Comparison of ENCODE assay signal across 1 cellular context in the genomic region with DNA sequence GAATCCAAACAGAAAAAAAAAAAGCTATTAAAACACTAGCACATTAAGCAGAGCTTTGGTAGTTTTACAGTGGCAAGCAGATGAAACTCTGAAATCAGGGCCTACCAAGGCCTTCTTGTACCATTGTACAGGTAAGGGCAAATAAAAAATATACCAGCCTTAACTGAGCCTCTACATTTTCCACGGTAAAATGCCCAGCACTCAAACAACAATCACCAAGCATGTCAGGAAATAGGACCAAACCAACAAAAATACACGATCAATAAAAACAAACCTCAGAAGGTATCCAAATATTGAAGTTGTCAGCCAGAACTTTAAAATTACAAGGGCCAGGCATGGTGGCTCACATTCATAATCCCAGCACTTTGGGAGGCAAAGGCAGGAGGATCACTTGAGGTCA.
TF ChIP-seq lines count a peak whose summit lies in the region.

No MANE protein-coding gene starts in this region.

TF ChIP-seq in GM23338, 12 proteins besides CTCF, POLR2A, EP300 and RAD21 (continued from another document):
- TF ChIP-seq ZNF331 (CRISPR knock-in tag; IDR thresholded peaks at IDR 0.05; ENCODE audit: low read depth) (no peak), POLR2AphosphoS5 (IDR thresholded peaks at IDR 0.05; ENCODE audit: low read depth) (no peak)
